ENCODE assay signal across 26 cellular contexts in genomic region chr9:26077860-26078259, GRCh38.
DNase-seq lines count a peak whose midpoint lies in the region; ATAC-seq and TF ChIP-seq lines count a peak whose summit lies in the region.
"Had no signal": no experiment of that assay in that cellular context is flagged by ENCODE, and none has a peak within 500 bp of the region (broad histone marks: within the 10 kb centered on the region; RNA-seq: fewer than 3 reads in every experiment).

No MANE protein-coding gene starts in this region.

- no peaks in the 10 kb centered on the region for H4K20me1 ChIP-seq in GM23338 (replicated peaks; ENCODE audit: insufficient read depth)

- H3K9me2 ChIP-seq in GM23338 (ENCODE audit: insufficient read depth): peaks cover 8% of the 10 kb centered on the region; the same call in 1 of the 2 replicates

- no peaks in the 10 kb centered on the region for H3K9me3 ChIP-seq in WERI-Rb-1 (ENCODE audit: severe bottlenecking)
- H3K9me3 ChIP-seq: Caco-2, MG63 had no signal

- H3F3A ChIP-seq in GM23338 (replicated peaks; ENCODE audit: low read depth): no peaks in the 10 kb centered on the region

- no peak; the same call in 2 of the 3 replicates for ATAC-seq in GM23338
- ATAC-seq in HG03097 (IDR thresholded peaks at IDR 0.05; ENCODE audit: low FRiP score, unreplicated experiment): no peak
- ATAC-seq: CD8-positive, alpha-beta T cell; GM12878 had no signal

- H3K36me3 ChIP-seq in GM23338 (ENCODE audit: insufficient read depth) (no peaks in the 10 kb centered on the region), WERI-Rb-1 (no peaks in the 10 kb centered on the region)
- H3K36me3 ChIP-seq: MG63 had no signal

- no peak for DNase-seq in GM23338 (ENCODE audit: low spot score)
- peak; percentile 11 for DNase-seq in WERI-Rb-1
- peak; percentile 22 for DNase-seq in glutamatergic neuron
- peak; percentile 37 for DNase-seq in posterior vena cava (ENCODE audit: low spot score)
- DNase-seq in SHP77 (lab: John Stamatoyannopoulos, UW): no peak
- DNase-seq in NCI-H1417 (lab: John Stamatoyannopoulos, UW): no peak
- no peak for DNase-seq in activated naive CD4-positive, alpha-beta T cell treated with anti-CD3 and anti-CD28 coated beads, Interleukin-2, amount 10 ng/mL, durations not matched to agents 7 days and 5 days
- DNase-seq: AML-193; C1 segment of cervical spinal cord; Caco-2; CD8-positive, alpha-beta T cell; EL; GDM1; H9; IMR-90; KG1; MG63; NCI-H1105 treated with DMSO at 0.1 percent for 48 hours; NCI-H2029; NCI-H446 treated with DMSO at 0.1 percent for 48 hours; NCI-H526; Right ventricle myocardium superior; RPMI8226 had no signal

- H3K4me2 ChIP-seq in GM23338: no peak overlapping the region

- CTCF ChIA-PET in activated naive CD4-positive, alpha-beta T cell treated with anti-CD3 and anti-CD28 coated beads, Interleukin-2, amount 10 ng/mL, durations not matched to agents 7 days and 5 days (lab: Charles Lee): no interaction called here

- H3K4me1 Mint-ChIP-seq in GM23338: no peaks in the 10 kb centered on the region
- no peaks in the 10 kb centered on the region for H3K4me1 Mint-ChIP-seq in glutamatergic neuron (ENCODE audit: low read depth, unreplicated experiment)
- H3K4me1 Mint-ChIP-seq in activated naive CD4-positive, alpha-beta T cell treated with anti-CD3 and anti-CD28 coated beads, Interleukin-2, amount 10 ng/mL, durations not matched to agents 7 days and 5 days: no peaks in the 10 kb centered on the region
- H3K4me1 Mint-ChIP-seq: H9 had no signal

- H3K36me3 Mint-ChIP-seq in GM23338 (ENCODE audit: low read depth) (peaks cover 26% of the 10 kb centered on the region), glutamatergic neuron (ENCODE audit: unreplicated experiment) (peaks cover 5% of the 10 kb centered on the region)
- H3K36me3 Mint-ChIP-seq in activated naive CD4-positive, alpha-beta T cell treated with anti-CD3 and anti-CD28 coated beads, Interleukin-2, amount 10 ng/mL, durations not matched to agents 7 days and 5 days: no peaks in the 10 kb centered on the region
- H3K36me3 Mint-ChIP-seq: CD8-positive, alpha-beta T cell had no signal

- no peak overlapping the region for H3K4me3 Mint-ChIP-seq in GM23338
- H3K4me3 Mint-ChIP-seq in glutamatergic neuron (ENCODE audit: unreplicated experiment): no peak overlapping the region
- H3K4me3 Mint-ChIP-seq in activated naive CD4-positive, alpha-beta T cell treated with anti-CD3 and anti-CD28 coated beads, Interleukin-2, amount 10 ng/mL, durations not matched to agents 7 days and 5 days: no peak overlapping the region
- H3K4me3 Mint-ChIP-seq: CD8-positive, alpha-beta T cell; H9 had no signal

- peaks cover 34% of the 10 kb centered on the region; the same call in 2 of the 3 replicates for H3K9me3 Mint-ChIP-seq in GM23338
- no peaks in the 10 kb centered on the region for H3K9me3 Mint-ChIP-seq in glutamatergic neuron (ENCODE audit: unreplicated experiment)
- peaks cover 29% of the 10 kb centered on the region for H3K9me3 Mint-ChIP-seq in activated naive CD4-positive, alpha-beta T cell treated with anti-CD3 and anti-CD28 coated beads, Interleukin-2, amount 10 ng/mL, durations not matched to agents 7 days and 5 days

- no peak for TF ChIP-seq CTCF in GM23338 (conservative IDR thresholded peaks at IDR 0.05; ENCODE audit: low read depth in 2 of 2)
- no peak for TF ChIP-seq CTCF in WERI-Rb-1 (IDR thresholded peaks at IDR 0.05; ENCODE audit: low read depth, low read length)
- TF ChIP-seq CTCF in glutamatergic neuron (IDR thresholded peaks at IDR 0.05; ENCODE audit: partially characterized antibody, unreplicated experiment): no peak

- no peaks in the 10 kb centered on the region for H3K79me2 ChIP-seq in GM23338 (replicated peaks; ENCODE audit: insufficient read depth)

- H3K27ac ChIP-seq in GM23338 (ENCODE audit: low read depth) (no peak overlapping the region), WERI-Rb-1 (no peak overlapping the region)
- H3K27ac ChIP-seq: SK-N-MC had no signal

- H3K27ac Mint-ChIP-seq in GM23338 (no peak overlapping the region), glutamatergic neuron (ENCODE audit: unreplicated experiment) (no peak overlapping the region)
- H3K27ac Mint-ChIP-seq in activated naive CD4-positive, alpha-beta T cell treated with anti-CD3 and anti-CD28 coated beads, Interleukin-2, amount 10 ng/mL, durations not matched to agents 7 days and 5 days: no peak overlapping the region
- H3K27ac Mint-ChIP-seq: CD8-positive, alpha-beta T cell; H9 had no signal

- H2AFZ ChIP-seq in GM23338: peak overlapping the region; percentile 32; the same call in 1 of the 2 replicates

- no peaks in the 10 kb centered on the region for H3K27me3 Mint-ChIP-seq in GM23338 (ENCODE audit: insufficient read depth, low read depth, poor library complexity)
- H3K27me3 Mint-ChIP-seq in glutamatergic neuron (ENCODE audit: unreplicated experiment): no peaks in the 10 kb centered on the region
- no peaks in the 10 kb centered on the region for H3K27me3 Mint-ChIP-seq in activated naive CD4-positive, alpha-beta T cell treated with anti-CD3 and anti-CD28 coated beads, Interleukin-2, amount 10 ng/mL, durations not matched to agents 7 days and 5 days

- no peaks in the 10 kb centered on the region for H3K4me1 ChIP-seq in GM23338 (ENCODE audit: insufficient read depth)
- H3K4me1 ChIP-seq: Caco-2 had no signal

- intact Hi-C loops in posterior vena cava (cut with DNase I): no loop called here

- H3K4me3 ChIP-seq in GM23338: no peak overlapping the region
- H3K4me3 ChIP-seq in WERI-Rb-1 (ENCODE audit: low read depth, low read length): no peak overlapping the region
- H3K4me3 ChIP-seq: GM12878, MG63, SK-N-MC had no signal

- H3K27me3 ChIP-seq in GM23338 (ENCODE audit: insufficient read depth) (no peaks in the 10 kb centered on the region), WERI-Rb-1 (ENCODE audit: insufficient read depth, low read depth, severe bottlenecking) (peaks cover 7% of the 10 kb centered on the region)
- H3K27me3 ChIP-seq: MG63 had no signal

TF ChIP-seq in GM23338, 12 proteins besides CTCF, POLR2A, EP300 and RAD21 (continues in another document):
- TF ChIP-seq ETS1 (IDR thresholded peaks at IDR 0.05) (no peak), EZH2 (IDR thresholded peaks at IDR 0.05; ENCODE audit: low read depth, unreplicated experiment) (no peak), ZNF114 (CRISPR knock-in tag; IDR thresholded peaks at IDR 0.05) (no peak)

Comparison
In these comparisons a context has a peak if more than half of its experiments do, and no peak if none do; other contexts are left out.
1. DNase-seq: peak in WERI-Rb-1 (single experiment), glutamatergic neuron (single experiment) and posterior vena cava (single experiment); none in GM23338 (single experiment), SHP77 (0 of 2), NCI-H1417 (0 of 3) and activated naive CD4-positive, alpha-beta T cell treated with anti-CD3 and anti-CD28 coated beads, Interleukin-2, amount 10 ng/mL, durations not matched to agents 7 days and 5 days (single experiment).